In the genomic region with DNA sequence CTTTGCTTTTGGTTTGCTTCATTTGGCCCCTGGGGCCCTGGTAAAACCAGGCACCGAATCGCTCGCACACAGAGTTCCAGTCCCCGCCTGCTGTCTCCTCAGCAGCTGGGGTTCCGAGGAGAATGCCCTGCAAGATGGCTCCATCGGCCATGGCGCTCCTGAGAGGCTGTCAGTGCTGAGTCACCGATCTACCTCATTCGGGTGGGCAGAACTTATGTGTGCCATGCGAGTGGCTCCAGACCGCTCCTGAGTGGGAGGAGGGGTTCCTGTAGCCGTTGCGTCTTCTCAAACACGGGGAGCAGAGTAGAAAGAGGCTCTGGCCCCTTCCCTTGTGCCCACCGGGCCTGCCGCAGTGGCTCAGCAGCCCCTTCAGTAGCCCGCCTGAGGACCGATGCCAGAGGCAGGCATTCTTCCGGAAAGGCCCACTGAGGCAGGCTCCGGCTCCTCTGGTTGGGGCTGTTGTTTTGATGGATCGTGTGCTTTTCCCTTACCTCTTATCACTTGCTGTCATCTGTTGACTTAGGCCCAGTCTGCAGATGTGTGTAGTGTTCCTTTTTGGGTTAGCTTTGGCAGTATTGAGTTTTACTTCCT, we compare ENCODE assay signal across 1 cellular context.
A peak's percentile ranks its signal among the peaks of the same experiment; 100 is the strongest.
TF ChIP-seq lines count a peak whose summit lies in the region.

No MANE protein-coding gene starts in this region.

TF ChIP-seq in K562, 482 proteins besides CTCF, POLR2A, EP300 and RAD21 (continued from another document and continues in another):
- TF ChIP-seq, protein P1, sequence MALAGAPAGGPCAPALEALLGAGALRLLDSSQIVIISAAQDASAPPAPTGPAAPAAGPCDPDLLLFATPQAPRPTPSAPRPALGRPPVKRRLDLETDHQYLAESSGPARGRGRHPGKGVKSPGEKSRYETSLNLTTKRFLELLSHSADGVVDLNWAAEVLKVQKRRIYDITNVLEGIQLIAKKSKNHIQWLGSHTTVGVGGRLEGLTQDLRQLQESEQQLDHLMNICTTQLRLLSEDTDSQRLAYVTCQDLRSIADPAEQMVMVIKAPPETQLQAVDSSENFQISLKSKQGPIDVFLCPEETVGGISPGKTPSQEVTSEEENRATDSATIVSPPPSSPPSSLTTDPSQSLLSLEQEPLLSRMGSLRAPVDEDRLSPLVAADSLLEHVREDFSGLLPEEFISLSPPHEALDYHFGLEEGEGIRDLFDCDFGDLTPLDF (CRISPR knock-in tag; IDR thresholded peaks at IDR 0.05), result 0 out of 2 replicates have a peak, but pooled peaks have one; percentile 22
- TF ChIP-seq, protein P2, sequence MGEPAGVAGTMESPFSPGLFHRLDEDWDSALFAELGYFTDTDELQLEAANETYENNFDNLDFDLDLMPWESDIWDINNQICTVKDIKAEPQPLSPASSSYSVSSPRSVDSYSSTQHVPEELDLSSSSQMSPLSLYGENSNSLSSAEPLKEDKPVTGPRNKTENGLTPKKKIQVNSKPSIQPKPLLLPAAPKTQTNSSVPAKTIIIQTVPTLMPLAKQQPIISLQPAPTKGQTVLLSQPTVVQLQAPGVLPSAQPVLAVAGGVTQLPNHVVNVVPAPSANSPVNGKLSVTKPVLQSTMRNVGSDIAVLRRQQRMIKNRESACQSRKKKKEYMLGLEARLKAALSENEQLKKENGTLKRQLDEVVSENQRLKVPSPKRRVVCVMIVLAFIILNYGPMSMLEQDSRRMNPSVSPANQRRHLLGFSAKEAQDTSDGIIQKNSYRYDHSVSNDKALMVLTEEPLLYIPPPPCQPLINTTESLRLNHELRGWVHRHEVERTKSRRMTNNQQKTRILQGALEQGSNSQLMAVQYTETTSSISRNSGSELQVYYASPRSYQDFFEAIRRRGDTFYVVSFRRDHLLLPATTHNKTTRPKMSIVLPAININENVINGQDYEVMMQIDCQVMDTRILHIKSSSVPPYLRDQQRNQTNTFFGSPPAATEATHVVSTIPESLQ (CRISPR knock-in tag; IDR thresholded peaks at IDR 0.05), result no peak
- peak; percentile 41; the same call in 1 of the 2 replicates for TF ChIP-seq BCOR (IDR thresholded peaks at IDR 0.05)
- TF ChIP-seq, protein P3, sequence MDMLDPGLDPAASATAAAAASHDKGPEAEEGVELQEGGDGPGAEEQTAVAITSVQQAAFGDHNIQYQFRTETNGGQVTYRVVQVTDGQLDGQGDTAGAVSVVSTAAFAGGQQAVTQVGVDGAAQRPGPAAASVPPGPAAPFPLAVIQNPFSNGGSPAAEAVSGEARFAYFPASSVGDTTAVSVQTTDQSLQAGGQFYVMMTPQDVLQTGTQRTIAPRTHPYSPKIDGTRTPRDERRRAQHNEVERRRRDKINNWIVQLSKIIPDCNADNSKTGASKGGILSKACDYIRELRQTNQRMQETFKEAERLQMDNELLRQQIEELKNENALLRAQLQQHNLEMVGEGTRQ (CRISPR knock-in tag; IDR thresholded peaks at IDR 0.05), result no peak
- TF ChIP-seq GATA2 (CRISPR knock-in tag; IDR thresholded peaks at IDR 0.05), result peak; percentile 76
- no peak for TF ChIP-seq ZNF347 (CRISPR knock-in tag; IDR thresholded peaks at IDR 0.05; ENCODE audit: low read depth)
- TF ChIP-seq EHMT2 (IDR thresholded peaks at IDR 0.05), result 0 out of 2 replicates have a peak, but pooled peaks have one; percentile 38
- TF ChIP-seq, protein P4, sequence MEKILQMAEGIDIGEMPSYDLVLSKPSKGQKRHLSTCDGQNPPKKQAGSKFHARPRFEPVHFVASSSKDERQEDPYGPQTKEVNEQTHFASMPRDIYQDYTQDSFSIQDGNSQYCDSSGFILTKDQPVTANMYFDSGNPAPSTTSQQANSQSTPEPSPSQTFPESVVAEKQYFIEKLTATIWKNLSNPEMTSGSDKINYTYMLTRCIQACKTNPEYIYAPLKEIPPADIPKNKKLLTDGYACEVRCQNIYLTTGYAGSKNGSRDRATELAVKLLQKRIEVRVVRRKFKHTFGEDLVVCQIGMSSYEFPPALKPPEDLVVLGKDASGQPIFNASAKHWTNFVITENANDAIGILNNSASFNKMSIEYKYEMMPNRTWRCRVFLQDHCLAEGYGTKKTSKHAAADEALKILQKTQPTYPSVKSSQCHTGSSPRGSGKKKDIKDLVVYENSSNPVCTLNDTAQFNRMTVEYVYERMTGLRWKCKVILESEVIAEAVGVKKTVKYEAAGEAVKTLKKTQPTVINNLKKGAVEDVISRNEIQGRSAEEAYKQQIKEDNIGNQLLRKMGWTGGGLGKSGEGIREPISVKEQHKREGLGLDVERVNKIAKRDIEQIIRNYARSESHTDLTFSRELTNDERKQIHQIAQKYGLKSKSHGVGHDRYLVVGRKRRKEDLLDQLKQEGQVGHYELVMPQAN (IDR thresholded peaks at IDR 0.05; ENCODE audit: borderline replicate concordance), result peak; percentile 69; the same call in 1 of the 2 replicates
- TF ChIP-seq, protein P5, sequence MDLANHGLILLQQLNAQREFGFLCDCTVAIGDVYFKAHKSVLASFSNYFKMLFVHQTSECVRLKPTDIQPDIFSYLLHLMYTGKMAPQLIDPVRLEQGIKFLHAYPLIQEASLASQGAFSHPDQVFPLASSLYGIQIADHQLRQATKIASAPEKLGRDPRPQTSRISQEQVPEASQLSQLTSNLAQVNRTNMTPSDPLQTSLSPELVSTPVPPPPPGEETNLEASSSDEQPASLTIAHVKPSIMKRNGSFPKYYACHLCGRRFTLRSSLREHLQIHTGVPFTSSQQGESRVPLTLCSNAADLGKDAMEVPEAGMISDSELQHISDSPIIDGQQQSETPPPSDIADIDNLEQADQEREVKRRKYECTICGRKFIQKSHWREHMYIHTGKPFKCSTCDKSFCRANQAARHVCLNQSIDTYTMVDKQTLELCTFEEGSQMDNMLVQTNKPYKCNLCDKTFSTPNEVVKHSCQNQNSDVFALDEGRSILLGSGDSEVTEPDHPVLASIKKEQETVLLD (IDR thresholded peaks at IDR 0.05), result 0 out of 2 replicates have a peak, but pooled peaks have one; percentile 30
- TF ChIP-seq SETDB1 (IDR thresholded peaks at IDR 0.05; ENCODE audit: low read length), result peak; percentile 48
- TF ChIP-seq TAL1 (IDR thresholded peaks at IDR 0.05), result peak; percentile 47
- peak; percentile 25; the same call in 1 of the 2 replicates for TF ChIP-seq ZFX (CRISPR knock-in tag; IDR thresholded peaks at IDR 0.05)
- peak; percentile 58 for TF ChIP-seq MEIS2 (IDR thresholded peaks at IDR 0.05; ENCODE audit: partially characterized antibody)
- TF ChIP-seq CREM (IDR thresholded peaks at IDR 0.05; ENCODE audit: low read depth), result no peak; the same call in 1 of the 2 replicates
- TF ChIP-seq, protein P6, sequence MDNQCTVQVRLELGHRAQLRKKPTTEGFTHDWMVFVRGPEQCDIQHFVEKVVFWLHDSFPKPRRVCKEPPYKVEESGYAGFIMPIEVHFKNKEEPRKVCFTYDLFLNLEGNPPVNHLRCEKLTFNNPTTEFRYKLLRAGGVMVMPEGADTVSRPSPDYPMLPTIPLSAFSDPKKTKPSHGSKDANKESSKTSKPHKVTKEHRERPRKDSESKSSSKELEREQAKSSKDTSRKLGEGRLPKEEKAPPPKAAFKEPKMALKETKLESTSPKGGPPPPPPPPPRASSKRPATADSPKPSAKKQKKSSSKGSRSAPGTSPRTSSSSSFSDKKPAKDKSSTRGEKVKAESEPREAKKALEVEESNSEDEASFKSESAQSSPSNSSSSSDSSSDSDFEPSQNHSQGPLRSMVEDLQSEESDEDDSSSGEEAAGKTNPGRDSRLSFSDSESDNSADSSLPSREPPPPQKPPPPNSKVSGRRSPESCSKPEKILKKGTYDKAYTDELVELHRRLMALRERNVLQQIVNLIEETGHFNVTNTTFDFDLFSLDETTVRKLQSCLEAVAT (IDR thresholded peaks at IDR 0.05), result peak in 1 of 2 experiments; percentile 91; a peak in 2 of 4 replicates
- TF ChIP-seq BRD9 (IDR thresholded peaks at IDR 0.05; ENCODE audit: low read depth, partially characterized antibody), result no peak
- TF ChIP-seq RCOR1 (IDR thresholded peaks at IDR 0.05; ENCODE audit: borderline replicate concordance in 1 of 2, low read depth in 2 of 2, low read length in 2 of 2), result peak in 1 of 2 experiments; percentile 57; a peak in 2 of 4 replicates
- TF ChIP-seq, protein P7, sequence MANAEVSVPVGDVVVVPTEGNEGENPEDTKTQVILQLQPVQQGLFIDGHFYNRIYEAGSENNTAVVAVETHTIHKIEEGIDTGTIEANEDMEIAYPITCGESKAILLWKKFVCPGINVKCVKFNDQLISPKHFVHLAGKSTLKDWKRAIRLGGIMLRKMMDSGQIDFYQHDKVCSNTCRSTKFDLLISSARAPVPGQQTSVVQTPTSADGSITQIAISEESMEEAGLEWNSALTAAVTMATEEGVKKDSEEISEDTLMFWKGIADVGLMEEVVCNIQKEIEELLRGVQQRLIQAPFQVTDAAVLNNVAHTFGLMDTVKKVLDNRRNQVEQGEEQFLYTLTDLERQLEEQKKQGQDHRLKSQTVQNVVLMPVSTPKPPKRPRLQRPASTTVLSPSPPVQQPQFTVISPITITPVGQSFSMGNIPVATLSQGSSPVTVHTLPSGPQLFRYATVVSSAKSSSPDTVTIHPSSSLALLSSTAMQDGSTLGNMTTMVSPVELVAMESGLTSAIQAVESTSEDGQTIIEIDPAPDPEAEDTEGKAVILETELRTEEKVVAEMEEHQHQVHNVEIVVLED (CRISPR knock-in tag; IDR thresholded peaks at IDR 0.05), result no peak
- 0 out of 2 replicates have a peak, but pooled peaks have one; percentile 9 for TF ChIP-seq CHD2 (IDR thresholded peaks at IDR 0.05; ENCODE audit: low read depth, low read length)
- TF ChIP-seq NR4A1 (CRISPR knock-in tag; IDR thresholded peaks at IDR 0.05), result no peak
- TF ChIP-seq NR4A1 (tag; IDR thresholded peaks at IDR 0.05), result peak; percentile 34; the same call in 1 of the 2 replicates
- peak; percentile 29; the same call in 1 of the 2 replicates for TF ChIP-seq POLR2AphosphoS5 (IDR thresholded peaks at IDR 0.05; ENCODE audit: control insufficient read depth, insufficient read depth, low read depth, low read length)
- TF ChIP-seq, protein P8, sequence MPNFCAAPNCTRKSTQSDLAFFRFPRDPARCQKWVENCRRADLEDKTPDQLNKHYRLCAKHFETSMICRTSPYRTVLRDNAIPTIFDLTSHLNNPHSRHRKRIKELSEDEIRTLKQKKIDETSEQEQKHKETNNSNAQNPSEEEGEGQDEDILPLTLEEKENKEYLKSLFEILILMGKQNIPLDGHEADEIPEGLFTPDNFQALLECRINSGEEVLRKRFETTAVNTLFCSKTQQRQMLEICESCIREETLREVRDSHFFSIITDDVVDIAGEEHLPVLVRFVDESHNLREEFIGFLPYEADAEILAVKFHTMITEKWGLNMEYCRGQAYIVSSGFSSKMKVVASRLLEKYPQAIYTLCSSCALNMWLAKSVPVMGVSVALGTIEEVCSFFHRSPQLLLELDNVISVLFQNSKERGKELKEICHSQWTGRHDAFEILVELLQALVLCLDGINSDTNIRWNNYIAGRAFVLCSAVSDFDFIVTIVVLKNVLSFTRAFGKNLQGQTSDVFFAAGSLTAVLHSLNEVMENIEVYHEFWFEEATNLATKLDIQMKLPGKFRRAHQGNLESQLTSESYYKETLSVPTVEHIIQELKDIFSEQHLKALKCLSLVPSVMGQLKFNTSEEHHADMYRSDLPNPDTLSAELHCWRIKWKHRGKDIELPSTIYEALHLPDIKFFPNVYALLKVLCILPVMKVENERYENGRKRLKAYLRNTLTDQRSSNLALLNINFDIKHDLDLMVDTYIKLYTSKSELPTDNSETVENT (CRISPR knock-in tag; IDR thresholded peaks at IDR 0.05), result peak; percentile 31; the same call in 1 of the 2 replicates
- TF ChIP-seq, protein P9, sequence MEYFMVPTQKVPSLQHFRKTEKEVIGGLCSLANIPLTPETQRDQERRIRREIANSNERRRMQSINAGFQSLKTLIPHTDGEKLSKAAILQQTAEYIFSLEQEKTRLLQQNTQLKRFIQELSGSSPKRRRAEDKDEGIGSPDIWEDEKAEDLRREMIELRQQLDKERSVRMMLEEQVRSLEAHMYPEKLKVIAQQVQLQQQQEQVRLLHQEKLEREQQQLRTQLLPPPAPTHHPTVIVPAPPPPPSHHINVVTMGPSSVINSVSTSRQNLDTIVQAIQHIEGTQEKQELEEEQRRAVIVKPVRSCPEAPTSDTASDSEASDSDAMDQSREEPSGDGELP (CRISPR knock-in tag; IDR thresholded peaks at IDR 0.05; ENCODE audit: borderline replicate concordance), result peak; percentile 76; the same call in 1 of the 2 replicates
- TF ChIP-seq, protein P10, sequence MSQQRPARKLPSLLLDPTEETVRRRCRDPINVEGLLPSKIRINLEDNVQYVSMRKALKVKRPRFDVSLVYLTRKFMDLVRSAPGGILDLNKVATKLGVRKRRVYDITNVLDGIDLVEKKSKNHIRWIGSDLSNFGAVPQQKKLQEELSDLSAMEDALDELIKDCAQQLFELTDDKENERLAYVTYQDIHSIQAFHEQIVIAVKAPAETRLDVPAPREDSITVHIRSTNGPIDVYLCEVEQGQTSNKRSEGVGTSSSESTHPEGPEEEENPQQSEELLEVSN (IDR thresholded peaks at IDR 0.05; ENCODE audit: borderline replicate concordance in 1 of 2, extremely low read depth in 1 of 2, insufficient read depth in 1 of 2, insufficient read length in 1 of 2, low read depth in 1 of 2, low read length in 1 of 2, poor library complexity in 1 of 2, severe bottlenecking in 1 of 2), result peak in 1 of 2 experiments; percentile 5
- TF ChIP-seq ZNF77 (CRISPR knock-in tag; IDR thresholded peaks at IDR 0.05), result no peak
- TF ChIP-seq, protein P11, sequence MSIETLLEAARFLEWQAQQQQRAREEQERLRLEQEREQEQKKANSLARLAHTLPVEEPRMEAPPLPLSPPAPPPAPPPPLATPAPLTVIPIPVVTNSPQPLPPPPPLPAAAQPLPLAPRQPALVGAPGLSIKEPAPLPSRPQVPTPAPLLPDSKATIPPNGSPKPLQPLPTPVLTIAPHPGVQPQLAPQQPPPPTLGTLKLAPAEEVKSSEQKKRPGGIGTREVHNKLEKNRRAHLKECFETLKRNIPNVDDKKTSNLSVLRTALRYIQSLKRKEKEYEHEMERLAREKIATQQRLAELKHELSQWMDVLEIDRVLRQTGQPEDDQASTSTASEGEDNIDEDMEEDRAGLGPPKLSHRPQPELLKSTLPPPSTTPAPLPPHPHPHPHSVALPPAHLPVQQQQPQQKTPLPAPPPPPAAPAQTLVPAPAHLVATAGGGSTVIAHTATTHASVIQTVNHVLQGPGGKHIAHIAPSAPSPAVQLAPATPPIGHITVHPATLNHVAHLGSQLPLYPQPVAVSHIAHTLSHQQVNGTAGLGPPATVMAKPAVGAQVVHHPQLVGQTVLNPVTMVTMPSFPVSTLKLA (conservative IDR thresholded peaks at IDR 0.05), result peak; percentile 58 to 62
- TF ChIP-seq ZNF263 (CRISPR knock-in tag; IDR thresholded peaks at IDR 0.05; ENCODE audit: borderline replicate concordance), result 0 out of 2 replicates have a peak, but pooled peaks have one; percentile 22
- 0 out of 2 replicates have a peak, but pooled peaks have one; percentile 10 for TF ChIP-seq NCOR1 (IDR thresholded peaks at IDR 0.05)
- 0 out of 2 replicates have a peak, but pooled peaks have one; percentile 32 for TF ChIP-seq PML (IDR thresholded peaks at IDR 0.05; ENCODE audit: low read length)
- no peak for TF ChIP-seq KDM2B (CRISPR knock-in tag; IDR thresholded peaks at IDR 0.05)
- peak; percentile 86 for TF ChIP-seq C11orf30 (IDR thresholded peaks at IDR 0.05; ENCODE audit: low read depth)
- 0 out of 2 replicates have a peak, but pooled peaks have one; percentile 49 for TF ChIP-seq ZNF583 (CRISPR knock-in tag; IDR thresholded peaks at IDR 0.05)
- no peak for TF ChIP-seq ZNF507 (tag; conservative IDR thresholded peaks at IDR 0.05)
- TF ChIP-seq MTA3 (IDR thresholded peaks at IDR 0.05; ENCODE audit: borderline replicate concordance), result peak; percentile 56; the same call in 1 of the 2 replicates
- peak; percentile 64 for TF ChIP-seq SMARCA4 (IDR thresholded peaks at IDR 0.05)
- TF ChIP-seq, protein P12, sequence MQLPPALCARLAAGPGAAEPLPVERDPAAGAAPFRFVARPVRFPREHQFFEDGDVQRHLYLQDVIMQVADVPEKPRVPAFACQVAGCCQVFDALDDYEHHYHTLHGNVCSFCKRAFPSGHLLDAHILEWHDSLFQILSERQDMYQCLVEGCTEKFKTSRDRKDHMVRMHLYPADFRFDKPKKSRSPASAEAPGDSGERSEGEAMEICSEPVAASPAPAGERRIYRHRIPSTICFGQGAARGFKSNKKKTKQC (CRISPR knock-in tag; IDR thresholded peaks at IDR 0.05), result peak; percentile 21; the same call in 1 of the 2 replicates
- peak; percentile 20; the same call in 1 of the 2 replicates for TF ChIP-seq ZBED1 (IDR thresholded peaks at IDR 0.05)
